ENCODE assay signal across 26 cellular contexts in the genomic region with DNA sequence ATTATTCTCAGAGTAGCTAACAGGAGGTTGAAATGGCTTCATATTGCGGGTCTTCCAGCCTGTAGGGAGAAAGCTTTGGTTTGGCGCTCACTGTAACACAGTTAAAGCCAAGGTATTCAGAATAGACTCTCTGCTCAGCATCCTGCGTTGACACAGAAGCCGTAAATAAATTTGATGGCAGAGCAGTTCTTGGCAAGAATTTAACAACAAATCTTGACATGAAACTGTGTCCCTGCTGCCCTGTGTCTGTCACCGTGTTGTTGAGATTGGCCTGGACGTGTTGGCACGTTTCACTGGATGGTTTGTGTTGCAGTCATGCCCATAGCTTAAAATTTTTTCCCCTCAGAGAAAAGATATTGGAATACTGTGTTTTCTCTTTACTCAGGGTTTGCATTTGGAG.
"Had no signal": no experiment of that assay in that cellular context is flagged by ENCODE, and none has a peak within 500 bp of the region (broad histone marks: within the 10 kb centered on the region; RNA-seq: fewer than 3 reads in every experiment).

No MANE protein-coding gene starts in this region.

- H3K27ac ChIP-seq: esophagus muscularis mucosa, foreskin keratinocyte, neutrophil, tibial nerve had no signal

- ATAC-seq: activated T-cell treated with anti-CD3 and anti-CD28 coated beads, Interleukin-2, amount 50 U/mL, for 4 hours; activated T-helper 17 cell treated with anti-CD3 and anti-CD28 coated beads, Interleukin-2, amount 50 U/mL, for 72 hours; foreskin keratinocyte; stimulated activated naive B cell treated with anti-CD40 and anti-IgM and Interleukin-4, amounts not matched to agents 10 μg/mL and 1 μg/mL and 100 μg/mL, for 72 hours; WTC11 had no signal

- DNase-seq: activated CD4-positive, alpha-beta memory T cell treated with anti-CD3 and anti-CD28 coated beads, Interleukin-2, amount 10 ng/mL, durations not matched to agents 7 days and 5 days; activated CD4-positive, alpha-beta T cell treated with anti-CD3 and anti-CD28 coated beads for 1 hour; activated CD4-positive, alpha-beta T cell treated with anti-CD3 and anti-CD28 coated beads, Interleukin-2, amount 10 ng/mL, durations not matched to agents 7 days and 5 days; activated gamma-delta T cell treated with Interleukin-2 at 50 U/mL for 16 hours; activated naive CD4-positive, alpha-beta T cell treated with anti-CD3 and anti-CD28 coated beads, Interleukin-2, amount 50 U/mL, for 16 hours; activated T-cell treated with anti-CD3 and anti-CD28 coated beads, Interleukin-2, amount 50 U/mL, for 4 hours; amniotic stem cell; central memory CD4-positive, alpha-beta T cell; dermis blood vessel endothelial cell; effector CD4-positive, alpha-beta T cell; foreskin keratinocyte; kidney glomerular epithelial cell; mammary epithelial cell; naive B cell; nephron progenitor cell; stimulated activated CD4-positive, alpha-beta T cell treated with anti-CD3 and anti-CD28 coated beads, Interleukin-15, amount 100 ng/mL, for 24 hours; stimulated activated CD4-positive, alpha-beta T cell treated with anti-CD3 and anti-CD28 coated beads, Interleukin-2, amount 100 ng/mL, for 24 hours; stimulated activated naive B cell treated with anti-CD40 and anti-IgM and Interleukin-4, amounts not matched to agents 10 μg/mL and 1 μg/mL and 100 μg/mL, for 72 hours; SW 1271; T-helper 9 cell had no signal

- H3K36me3 ChIP-seq: esophagus muscularis mucosa, neutrophil had no signal

- H3K9me3 ChIP-seq: esophagus muscularis mucosa, neutrophil, tibial nerve had no signal

- H3K27me3 ChIP-seq: esophagus muscularis mucosa, foreskin keratinocyte, neutrophil, tibial nerve had no signal

- H3K4me3 ChIP-seq: esophagus muscularis mucosa, smooth muscle cell, tibial nerve had no signal
